In the genomic region with DNA sequence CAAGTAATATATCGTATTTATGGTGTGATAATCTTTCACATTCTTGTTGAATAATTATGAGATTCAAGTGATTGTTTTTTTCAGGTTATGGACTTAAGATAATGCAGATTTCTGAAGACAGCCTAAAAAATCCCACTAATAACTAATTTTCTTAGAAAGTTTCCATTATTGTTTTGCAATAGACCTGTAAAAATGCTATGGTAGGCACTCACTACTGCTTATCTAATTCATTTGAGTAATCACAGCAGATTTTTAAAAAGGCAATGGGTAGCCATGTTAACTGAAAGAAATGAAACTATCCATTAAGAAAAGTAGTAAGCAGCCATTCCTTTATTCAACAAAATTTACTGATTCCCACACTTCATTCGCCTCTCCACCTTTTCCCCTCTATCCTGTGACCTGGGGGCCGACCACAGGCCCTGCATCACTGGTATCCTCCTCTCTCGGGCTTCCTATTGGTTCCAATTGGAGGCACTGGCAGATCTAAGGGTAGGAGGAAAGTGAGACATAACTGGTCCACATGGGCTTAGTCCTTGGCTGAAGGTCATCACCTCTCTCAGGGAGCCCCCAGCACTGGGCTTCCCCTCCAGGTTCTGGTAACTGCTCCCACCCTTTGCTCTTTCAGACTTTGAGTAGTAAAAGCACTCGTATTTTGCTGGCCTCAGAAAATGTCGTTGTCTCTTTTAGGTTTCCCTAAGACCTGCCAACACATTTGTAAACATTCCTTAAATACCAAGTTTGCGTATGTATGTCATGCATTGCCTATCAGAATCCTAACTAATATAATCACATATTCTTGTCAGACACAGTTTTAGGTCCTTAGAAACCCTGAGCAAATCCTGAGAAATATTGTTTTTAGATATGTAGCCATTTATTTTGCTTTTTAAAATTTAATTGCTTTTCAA, we compare ENCODE assay signal across 12 cellular contexts. TPM values are rescaled to one million over a fixed set of nuclear protein-coding genes. Genes with fewer than 3 reads are reported as not detected.
DNase-seq lines count a peak whose midpoint lies in the region; ATAC-seq and TF ChIP-seq lines count a peak whose summit lies in the region.
"Had no signal": no experiment of that assay in that cellular context is flagged by ENCODE, and none has a peak within 500 bp of the region (broad histone marks: within the 10 kb centered on the region; RNA-seq: fewer than 3 reads in every experiment).

No MANE protein-coding gene starts in this region.

- no peaks in the 10 kb centered on the region for H3F3A ChIP-seq in GM23338 (replicated peaks; ENCODE audit: low read depth)

- peaks cover 3% of the 10 kb centered on the region; the same call in 1 of the 2 replicates for H4K20me1 ChIP-seq in GM23338 (replicated peaks; ENCODE audit: insufficient read depth)

- H2AFZ ChIP-seq in GM23338, result no peak overlapping the region

- no peaks in the 10 kb centered on the region for H3K36me3 Mint-ChIP-seq in CD4-positive, CD25-positive, alpha-beta regulatory T cell
- no peaks in the 10 kb centered on the region for H3K36me3 Mint-ChIP-seq in GM23338 (ENCODE audit: low read depth)

- no peaks in the 10 kb centered on the region for H3K4me1 ChIP-seq in CD4-positive, CD25-positive, alpha-beta regulatory T cell (ENCODE audit: control insufficient read depth, insufficient read depth, low read length, poor library complexity, severe bottlenecking)
- peaks cover 43% of the 10 kb centered on the region for H3K4me1 ChIP-seq in GM23338 (ENCODE audit: insufficient read depth)
- peaks cover 53% of the 10 kb centered on the region for H3K4me1 ChIP-seq in muscle layer of colon (ENCODE audit: insufficient read depth, low read length)

- H3K27me3 Mint-ChIP-seq in CD4-positive, CD25-positive, alpha-beta regulatory T cell, result peaks cover 33% of the 10 kb centered on the region
- peaks cover 2% of the 10 kb centered on the region for H3K27me3 Mint-ChIP-seq in GM23338 (ENCODE audit: insufficient read depth, low read depth, poor library complexity)

- no peak overlapping the region for H3K27ac ChIP-seq in CD4-positive, CD25-positive, alpha-beta regulatory T cell (ENCODE audit: insufficient read depth, low read length, poor library complexity, severe bottlenecking)
- 0 out of 2 replicates have a peak overlapping the region, but pooled peaks have one; percentile 6 for H3K27ac ChIP-seq in GM23338 (ENCODE audit: low read depth)
- peak overlapping the region; percentile 18 for H3K27ac ChIP-seq in brain microvascular endothelial cell
- peak overlapping the region; percentile 66 for H3K27ac ChIP-seq in muscle layer of colon (ENCODE audit: low read depth, low read length)

- H3K4me1 Mint-ChIP-seq in CD4-positive, CD25-positive, alpha-beta regulatory T cell, result peaks cover 0 to 13% (median 7%) of the 10 kb centered on the region in 4 donors
- peaks cover 57% of the 10 kb centered on the region for H3K4me1 Mint-ChIP-seq in GM23338
- H3K4me1 Mint-ChIP-seq: activated B cell treated with CpG ODN at 0.5 μM for 24 hours had no signal

- H3K9ac ChIP-seq in muscle layer of colon (ENCODE audit: low read length), result no peak overlapping the region

- TF ChIP-seq CTCF in GM23338 (conservative IDR thresholded peaks at IDR 0.05; ENCODE audit: low read depth in 2 of 2) (no peak), brain microvascular endothelial cell (IDR thresholded peaks at IDR 0.05; ENCODE audit: low read depth, low read length, missing control alignments) (no peak)

- H3K9me3 ChIP-seq in CD4-positive, CD25-positive, alpha-beta regulatory T cell (ENCODE audit: control insufficient read depth in 2 of 2, low read length in 2 of 2), result no peaks in the 10 kb centered on the region
- H3K9me3 ChIP-seq in muscle layer of colon (ENCODE audit: low read length), result no peaks in the 10 kb centered on the region

- H3K79me2 ChIP-seq in GM23338 (replicated peaks; ENCODE audit: insufficient read depth), result peaks cover 94% of the 10 kb centered on the region

- no peak for ATAC-seq in CD4-positive, CD25-positive, alpha-beta regulatory T cell (ENCODE audit: low read depth in 2 of 2)
- ATAC-seq in GM23338, result peak; percentile 83
- no peak for ATAC-seq in HG02678 (IDR thresholded peaks at IDR 0.05; ENCODE audit: unreplicated experiment)
- no peak for ATAC-seq in HG02885 (IDR thresholded peaks at IDR 0.05; ENCODE audit: poor library complexity, unreplicated experiment)
- ATAC-seq in HG02571 (IDR thresholded peaks at IDR 0.05; ENCODE audit: unreplicated experiment), result no peak

- in situ Hi-C loops in brain microvascular endothelial cell (cut with HindIII; ENCODE audit: low pct_ligation_motif_present, low sequenced_read_pairs), result no loop called here

- H3K36me3 ChIP-seq in CD4-positive, CD25-positive, alpha-beta regulatory T cell (ENCODE audit: control insufficient read depth, insufficient read depth, low read length), result no peaks in the 10 kb centered on the region
- H3K36me3 ChIP-seq in GM23338 (ENCODE audit: insufficient read depth), result no peaks in the 10 kb centered on the region
- no peaks in the 10 kb centered on the region for H3K36me3 ChIP-seq in brain microvascular endothelial cell (replicated peaks)
- peaks cover 3% of the 10 kb centered on the region for H3K36me3 ChIP-seq in muscle layer of colon (ENCODE audit: insufficient read depth, low read length)

- H3K9me2 ChIP-seq in GM23338 (ENCODE audit: insufficient read depth), result no peaks in the 10 kb centered on the region

- H3K4me3 ChIP-seq in CD4-positive, CD25-positive, alpha-beta regulatory T cell (ENCODE audit: low read depth, low read length), result no peak overlapping the region
- no peak overlapping the region for H3K4me3 ChIP-seq in GM23338
- no peak overlapping the region for H3K4me3 ChIP-seq in brain microvascular endothelial cell (ENCODE audit: low read depth, low read length)
- H3K4me3 ChIP-seq in muscle layer of colon (ENCODE audit: low read depth in 1 of 2, low read length in 2 of 2), result no peak overlapping the region

- no peaks in the 10 kb centered on the region for H3K9me3 Mint-ChIP-seq in CD4-positive, CD25-positive, alpha-beta regulatory T cell
- H3K9me3 Mint-ChIP-seq in GM23338, result no peaks in the 10 kb centered on the region
- H3K9me3 Mint-ChIP-seq: activated B cell treated with CpG ODN at 0.5 μM for 24 hours had no signal

- H3K27ac Mint-ChIP-seq in CD4-positive, CD25-positive, alpha-beta regulatory T cell, result peak overlapping the region in 2 of 3 donors; percentile 33 to 95
- peak overlapping the region; percentile 84 for H3K27ac Mint-ChIP-seq in GM23338
- H3K27ac Mint-ChIP-seq: activated B cell treated with CpG ODN at 0.5 μM for 24 hours had no signal

- DNase-seq in CD4-positive, CD25-positive, alpha-beta regulatory T cell, result no peak
- peak; percentile 57 for DNase-seq in GM23338 (ENCODE audit: low spot score)
- DNase-seq in brain microvascular endothelial cell, result no peak
- no peak for DNase-seq in GDM1 (lab: John Stamatoyannopoulos, UW)
- DNase-seq: activated B cell treated with CpG ODN at 0.5 μM for 24 hours, NCI-H1092, NCI-H446 treated with DMSO at 0.1 percent for 48 hours, RPMI8226 had no signal

- no peak overlapping the region for H3K4me3 Mint-ChIP-seq in CD4-positive, CD25-positive, alpha-beta regulatory T cell
- no peak overlapping the region for H3K4me3 Mint-ChIP-seq in GM23338
- H3K4me3 Mint-ChIP-seq: activated B cell treated with CpG ODN at 0.5 μM for 24 hours had no signal

- peaks cover 11% of the 10 kb centered on the region for H3K27me3 ChIP-seq in CD4-positive, CD25-positive, alpha-beta regulatory T cell (ENCODE audit: control insufficient read depth, insufficient read depth, low read length)
- H3K27me3 ChIP-seq in GM23338 (ENCODE audit: insufficient read depth) (no peaks in the 10 kb centered on the region), brain microvascular endothelial cell (replicated peaks) (no peaks in the 10 kb centered on the region), muscle layer of colon (ENCODE audit: control insufficient read depth in 1 of 2, insufficient read depth in 2 of 2, low read length in 2 of 2) (no peaks in the 10 kb centered on the region)

- no peak overlapping the region; the same call in 1 of the 2 replicates for H3K4me2 ChIP-seq in GM23338

TF ChIP-seq in GM23338, 12 proteins besides CTCF, POLR2A, EP300 and RAD21:
- TF ChIP-seq, protein P1, sequence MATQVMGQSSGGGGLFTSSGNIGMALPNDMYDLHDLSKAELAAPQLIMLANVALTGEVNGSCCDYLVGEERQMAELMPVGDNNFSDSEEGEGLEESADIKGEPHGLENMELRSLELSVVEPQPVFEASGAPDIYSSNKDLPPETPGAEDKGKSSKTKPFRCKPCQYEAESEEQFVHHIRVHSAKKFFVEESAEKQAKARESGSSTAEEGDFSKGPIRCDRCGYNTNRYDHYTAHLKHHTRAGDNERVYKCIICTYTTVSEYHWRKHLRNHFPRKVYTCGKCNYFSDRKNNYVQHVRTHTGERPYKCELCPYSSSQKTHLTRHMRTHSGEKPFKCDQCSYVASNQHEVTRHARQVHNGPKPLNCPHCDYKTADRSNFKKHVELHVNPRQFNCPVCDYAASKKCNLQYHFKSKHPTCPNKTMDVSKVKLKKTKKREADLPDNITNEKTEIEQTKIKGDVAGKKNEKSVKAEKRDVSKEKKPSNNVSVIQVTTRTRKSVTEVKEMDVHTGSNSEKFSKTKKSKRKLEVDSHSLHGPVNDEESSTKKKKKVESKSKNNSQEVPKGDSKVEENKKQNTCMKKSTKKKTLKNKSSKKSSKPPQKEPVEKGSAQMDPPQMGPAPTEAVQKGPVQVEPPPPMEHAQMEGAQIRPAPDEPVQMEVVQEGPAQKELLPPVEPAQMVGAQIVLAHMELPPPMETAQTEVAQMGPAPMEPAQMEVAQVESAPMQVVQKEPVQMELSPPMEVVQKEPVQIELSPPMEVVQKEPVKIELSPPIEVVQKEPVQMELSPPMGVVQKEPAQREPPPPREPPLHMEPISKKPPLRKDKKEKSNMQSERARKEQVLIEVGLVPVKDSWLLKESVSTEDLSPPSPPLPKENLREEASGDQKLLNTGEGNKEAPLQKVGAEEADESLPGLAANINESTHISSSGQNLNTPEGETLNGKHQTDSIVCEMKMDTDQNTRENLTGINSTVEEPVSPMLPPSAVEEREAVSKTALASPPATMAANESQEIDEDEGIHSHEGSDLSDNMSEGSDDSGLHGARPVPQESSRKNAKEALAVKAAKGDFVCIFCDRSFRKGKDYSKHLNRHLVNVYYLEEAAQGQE (IDR thresholded peaks at IDR 0.05; ENCODE audit: unreplicated experiment), result no peak
- TF ChIP-seq ZNF114 (CRISPR knock-in tag; IDR thresholded peaks at IDR 0.05), result no peak
- TF ChIP-seq NANOG (IDR thresholded peaks at IDR 0.05; ENCODE audit: borderline replicate concordance), result no peak

RNA-seq across cellular contexts. Expression of a gene that starts 18.5 kb away (rescaled TPM):
- total RNA-seq in CD4-positive, CD25-positive, alpha-beta regulatory T cell, result 58.4 TPM
- polyA plus RNA-seq in CD4-positive, CD25-positive, alpha-beta regulatory T cell, result 10 to 100 TPM; 27.9 to 39.5 (median 32.5) TPM
- 47.6 and 55.5 TPM in 2 replicates for total RNA-seq in GM23338 (2014; rRNA removed; shearing (Covaris generic))
- 94.8 and 111 TPM in 2 replicates for polyA plus RNA-seq in GM23338 (2016; fragmentation: Nextera tagmentation; extraction: Ambion mirVana)
